8 cellular contexts compared by ENCODE assay signal in the genomic region with DNA sequence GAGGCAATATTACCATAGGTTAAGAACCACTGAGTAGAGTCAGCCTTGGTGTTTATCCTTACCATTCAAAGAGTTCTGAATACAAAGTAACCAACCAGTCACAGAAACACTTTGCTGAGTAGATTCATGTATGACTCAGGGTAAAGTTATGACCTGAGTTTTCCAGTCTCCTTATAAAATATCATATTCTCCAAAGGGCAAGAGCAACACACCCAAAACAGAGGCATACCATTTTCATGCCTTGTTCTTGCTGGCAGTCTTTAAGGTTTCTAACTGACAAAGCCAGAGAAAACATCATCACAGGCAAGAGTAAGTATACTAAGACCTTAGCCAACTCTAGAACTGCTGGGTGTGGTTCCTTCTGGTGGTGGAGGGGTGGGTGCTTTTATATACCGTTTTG. TPM values are rescaled to one million over a fixed set of nuclear protein-coding genes. Genes with fewer than 3 reads are reported as not detected.
DNase-seq lines count a peak whose midpoint lies in the region; ATAC-seq and TF ChIP-seq lines count a peak whose summit lies in the region.

No MANE protein-coding gene starts in this region.

- H4K91ac ChIP-seq in IMR-90 (ENCODE audit: insufficient read depth, low read depth, low read length): peak overlapping the region; percentile 42; the same call in 1 of the 2 replicates

- H3K27ac ChIP-seq in BLaER1 (no peak overlapping the region), IMR-90 (ENCODE audit: insufficient read depth, low read length) (peak overlapping the region; percentile 88), breast epithelium (peak overlapping the region; percentile 46 to 96)

- H3K9me3 ChIP-seq in BLaER1 (no peaks in the 10 kb centered on the region), IMR-90 (ENCODE audit: control insufficient read depth, insufficient read depth, low read length) (no peaks in the 10 kb centered on the region), breast epithelium (no peaks in the 10 kb centered on the region)

- no peak overlapping the region for H3K4me3 ChIP-seq in BLaER1
- H3K4me3 ChIP-seq in IMR-90 (ENCODE audit: insufficient read depth, low read depth, low read length): no peak overlapping the region
- H3K4me3 ChIP-seq in breast epithelium: peak overlapping the region in 2 of 3 donors; percentile 5 to 24

- H3K4me3 Mint-ChIP-seq in neural crest cell: peak overlapping the region; percentile 38

- no peaks in the 10 kb centered on the region for H3K9me3 Mint-ChIP-seq in neural crest cell

- peak overlapping the region; percentile 41; the same call in 1 of the 2 replicates for H3K14ac ChIP-seq in IMR-90 (replicated peaks; ENCODE audit: low read depth, low read length)

- TF ChIP-seq POLR2A in IMR-90 (IDR thresholded peaks at IDR 0.05; ENCODE audit: low read depth, low read length) (no peak), breast epithelium (IDR thresholded peaks at IDR 0.05) (no peak)

- H3K36me3 ChIP-seq in BLaER1: peaks cover 30% of the 10 kb centered on the region
- H3K36me3 ChIP-seq in IMR-90 (ENCODE audit: control insufficient read depth, insufficient read depth, low read length): no peaks in the 10 kb centered on the region
- no peaks in the 10 kb centered on the region for H3K36me3 ChIP-seq in breast epithelium

- DNase-seq in IMR-90 (peak; percentile 97), breast epithelium (ENCODE audit: low spot score in 2 of 2) (no peak), neural crest cell (ENCODE audit: low read depth, low spot score) (no peak), NOMO-1 (lab: John Stamatoyannopoulos, UW; ENCODE audit: unreplicated experiment in 2 of 2) (no peak), NCI-H187 treated with DMSO at 0.1 percent for 48 hours (lab: John Stamatoyannopoulos, UW) (no peak)

- peaks cover 15% of the 10 kb centered on the region for H3K9me1 ChIP-seq in IMR-90 (ENCODE audit: insufficient read depth, low read length)

- H3K27me3 ChIP-seq in BLaER1 (no peaks in the 10 kb centered on the region), IMR-90 (ENCODE audit: control insufficient read depth, insufficient read depth, low read length) (no peaks in the 10 kb centered on the region), breast epithelium (no peaks in the 10 kb centered on the region)

- peak overlapping the region; percentile 92 for H2BK5ac ChIP-seq in IMR-90 (ENCODE audit: low read depth, low read length, poor library complexity, severe bottlenecking)

- peak overlapping the region; percentile 39 for H2BK120ac ChIP-seq in IMR-90 (ENCODE audit: low read depth, low read length)

- H2BK20ac ChIP-seq in IMR-90 (ENCODE audit: low read depth, low read length): peak overlapping the region; percentile 65

- H4K20me1 ChIP-seq in BLaER1: peaks cover 76% of the 10 kb centered on the region
- peaks cover 33% of the 10 kb centered on the region for H4K20me1 ChIP-seq in IMR-90 (ENCODE audit: insufficient read depth, low read length)

- TF ChIP-seq CTCF in IMR-90 (conservative IDR thresholded peaks at IDR 0.05; ENCODE audit: low read depth, low read length): no peak
- no peak for TF ChIP-seq CTCF in breast epithelium (IDR thresholded peaks at IDR 0.05)
- TF ChIP-seq CTCF in neural crest cell (conservative IDR thresholded peaks at IDR 0.05): no peak

- no peak overlapping the region for H3K27ac Mint-ChIP-seq in neural crest cell (ENCODE audit: unreplicated experiment)

- peak overlapping the region; percentile 85 for H3K18ac ChIP-seq in IMR-90 (ENCODE audit: low read depth, low read length)

- in situ Hi-C loops in IMR-90 (cut with MboI; ENCODE audit: low sequenced_read_pairs): loop anchor here (25.0 kb wide), 1 partner anchor 781 kb away; a partner anchor contains a TSS

- whole genome bisulfite sequencing in IMR-90 (ENCODE audit: extremely low coverage in 2 of 2, insufficient read length in 1 of 2), 2 experiments: no CpG with 5 or more reads among the region's 1 CpG

- peak overlapping the region in 1 of 2 experiments; percentile 64; a peak in 1 of 4 replicates for H4K8ac ChIP-seq in IMR-90 (ENCODE audit: low read depth in 2 of 2, low read length in 2 of 2)

- peak; percentile 41 for ATAC-seq in IMR-90 (ENCODE audit: low read depth)
- ATAC-seq in HG02870 (IDR thresholded peaks at IDR 0.05; ENCODE audit: unreplicated experiment): no peak
- ATAC-seq in GM18867 (IDR thresholded peaks at IDR 0.05; ENCODE audit: unreplicated experiment): no peak

- H2AFZ ChIP-seq in IMR-90 (replicated peaks; ENCODE audit: low read length, poor library complexity): no peak overlapping the region

- BruUV-seq in IMR-90 (replicated peaks; lab: Mats Ljungman, UMichigan): no TSS peak

- H3K4me2 ChIP-seq in BLaER1: 0 out of 2 replicates have a peak overlapping the region, but pooled peaks have one; percentile 2
- H3K4me2 ChIP-seq in IMR-90 (ENCODE audit: low read depth, low read length): peak overlapping the region; percentile 82

- H3K4me1 ChIP-seq in BLaER1: peaks cover 40% of the 10 kb centered on the region
- peaks cover 21% of the 10 kb centered on the region for H3K4me1 ChIP-seq in IMR-90 (ENCODE audit: control insufficient read depth, insufficient read depth, low read length)
- peaks cover 0 to 12% of the 10 kb centered on the region in 2 donors for H3K4me1 ChIP-seq in breast epithelium

- peak overlapping the region; percentile 12; the same call in 1 of the 2 replicates for H2AK5ac ChIP-seq in IMR-90 (ENCODE audit: low read depth, low read length)

- H3K56ac ChIP-seq in IMR-90 (ENCODE audit: extremely low read depth, insufficient read depth, low read length): peak overlapping the region; percentile 7; the same call in 1 of the 2 replicates

- intact Hi-C loops in IMR-90 (cut with micrococcal nuclease): no loop called here
- intact Hi-C loops in breast epithelium (cut with DNase I; ENCODE audit: low total_unique reads): no loop called here

- POLR2A ChIA-PET in IMR-90 (lab: Charles Lee; ENCODE audit: unreplicated experiment): no interaction called here

- CTCF ChIA-PET in IMR-90 (lab: Yijun Ruan, JAX): no interaction called here

- H3K23ac ChIP-seq in IMR-90 (ENCODE audit: low read depth, low read length): peak overlapping the region; percentile 71

- H4K5ac ChIP-seq in IMR-90 (ENCODE audit: low read depth, low read length): peak overlapping the region; percentile 50; the same call in 1 of the 2 replicates

- no peak overlapping the region for H2BK15ac ChIP-seq in IMR-90 (ENCODE audit: low read depth, low read length)

- H3K9ac ChIP-seq in BLaER1 (no peak overlapping the region), IMR-90 (ENCODE audit: low read depth, low read length) (no peak overlapping the region)

- TF ChIP-seq RAD21 in IMR-90 (IDR thresholded peaks at IDR 0.05; ENCODE audit: low read length): no peak

- peaks cover 13% of the 10 kb centered on the region for H3K4me1 Mint-ChIP-seq in neural crest cell

- dilution Hi-C loops in IMR-90 (cut with HindIII; ENCODE audit: low sequenced_read_pairs, unreplicated experiment): no loop called here

- H3K79me1 ChIP-seq in IMR-90 (ENCODE audit: low read depth in 1 of 2, low read length in 2 of 2): peaks cover 5 to 38% of the 10 kb centered on the region in 2 experiments; a peak in 3 of 4 replicates

- H2AK9ac ChIP-seq in IMR-90 (replicated peaks; ENCODE audit: low read depth, low read length, poor library complexity): no peak overlapping the region

- no peaks in the 10 kb centered on the region for H3K36me3 Mint-ChIP-seq in neural crest cell (ENCODE audit: low read depth)

- peaks cover 4% of the 10 kb centered on the region for H3K27me3 Mint-ChIP-seq in neural crest cell (ENCODE audit: low read depth)

- peak overlapping the region; percentile 59; the same call in 1 of the 2 replicates for H3K4ac ChIP-seq in IMR-90 (ENCODE audit: low read depth, low read length)

TF ChIP-seq in IMR-90, 13 proteins besides CTCF, POLR2A, EP300 and RAD21 (continues in another document):
- peak; percentile 66; the same call in 1 of the 2 replicates for TF ChIP-seq NFE2L2 (IDR thresholded peaks at IDR 0.05; ENCODE audit: low read depth, low read length)
- no peak for TF ChIP-seq SMC3 (IDR thresholded peaks at IDR 0.05; ENCODE audit: low read depth, low read length)
- TF ChIP-seq, protein P1, sequence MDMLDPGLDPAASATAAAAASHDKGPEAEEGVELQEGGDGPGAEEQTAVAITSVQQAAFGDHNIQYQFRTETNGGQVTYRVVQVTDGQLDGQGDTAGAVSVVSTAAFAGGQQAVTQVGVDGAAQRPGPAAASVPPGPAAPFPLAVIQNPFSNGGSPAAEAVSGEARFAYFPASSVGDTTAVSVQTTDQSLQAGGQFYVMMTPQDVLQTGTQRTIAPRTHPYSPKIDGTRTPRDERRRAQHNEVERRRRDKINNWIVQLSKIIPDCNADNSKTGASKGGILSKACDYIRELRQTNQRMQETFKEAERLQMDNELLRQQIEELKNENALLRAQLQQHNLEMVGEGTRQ (IDR thresholded peaks at IDR 0.05; ENCODE audit: low read depth, low read length): no peak
- no peak for TF ChIP-seq RFX5 (IDR thresholded peaks at IDR 0.05; ENCODE audit: low read depth, low read length)
- TF ChIP-seq, protein P2, sequence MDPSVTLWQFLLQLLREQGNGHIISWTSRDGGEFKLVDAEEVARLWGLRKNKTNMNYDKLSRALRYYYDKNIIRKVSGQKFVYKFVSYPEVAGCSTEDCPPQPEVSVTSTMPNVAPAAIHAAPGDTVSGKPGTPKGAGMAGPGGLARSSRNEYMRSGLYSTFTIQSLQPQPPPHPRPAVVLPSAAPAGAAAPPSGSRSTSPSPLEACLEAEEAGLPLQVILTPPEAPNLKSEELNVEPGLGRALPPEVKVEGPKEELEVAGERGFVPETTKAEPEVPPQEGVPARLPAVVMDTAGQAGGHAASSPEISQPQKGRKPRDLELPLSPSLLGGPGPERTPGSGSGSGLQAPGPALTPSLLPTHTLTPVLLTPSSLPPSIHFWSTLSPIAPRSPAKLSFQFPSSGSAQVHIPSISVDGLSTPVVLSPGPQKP (IDR thresholded peaks at IDR 0.05; ENCODE audit: borderline replicate concordance, low read depth, low read length): no peak

RNA-seq across cellular contexts. Expression of a gene that starts 3.2 kb away (rescaled TPM):
- total RNA-seq in IMR-90 (2012; rRNA removed): 131 and 132 TPM in 2 replicates
- 16.1 and 19.9 TPM in 2 replicates for polyA plus RNA-seq in IMR-90 (2012; rRNA removed)
- 6.9 and 7.3 TPM in 2 replicates for polyA plus RNA-seq in IMR-90 (2012; cell fraction: cytosol; rRNA removed)
- polyA plus RNA-seq in IMR-90 (2012; cell fraction: nucleus; rRNA removed; ENCODE audit: low replicate concordance): 5.0 and 13.6 TPM in 2 replicates
- total RNA-seq in breast epithelium: 100 to 1,000 TPM in 1 of 3 donors, 10 to 100 TPM in 2; 75.2 to 165 (median 77.3) TPM
- 13.2 and 15.2 TPM in 2 replicates for total RNA-seq in neural crest cell

RNA-seq across cellular contexts. Expression of a gene that starts 13.3 kb away (rescaled TPM):
- total RNA-seq in IMR-90 (2012; rRNA removed): 31.2 and 42.5 TPM in 2 replicates
- 56.2 and 64.6 TPM in 2 replicates for polyA plus RNA-seq in IMR-90 (2012; rRNA removed)
- 19.4 and 71.2 TPM in 2 replicates for polyA plus RNA-seq in IMR-90 (2012; cell fraction: cytosol; rRNA removed)
- 27.1 and 31.9 TPM in 2 replicates for polyA plus RNA-seq in IMR-90 (2012; cell fraction: nucleus; rRNA removed; ENCODE audit: low replicate concordance)
- total RNA-seq in breast epithelium: 100 to 1,000 TPM; 115 to 199 (median 162) TPM
- 136 and 137 TPM in 2 replicates for total RNA-seq in neural crest cell

RNA-seq across cellular contexts. Expression of a gene that starts 53.8 kb away (rescaled TPM):
- total RNA-seq in IMR-90 (2012; rRNA removed): 3.2 and 3.3 TPM in 2 replicates
- polyA plus RNA-seq in IMR-90 (2012; rRNA removed): 3.9 and 4.5 TPM in 2 replicates
- 7.4 and 9.5 TPM in 2 replicates for polyA plus RNA-seq in IMR-90 (2012; cell fraction: cytosol; rRNA removed)
- polyA plus RNA-seq in IMR-90 (2012; cell fraction: nucleus; rRNA removed; ENCODE audit: low replicate concordance): 2.0 and 3.0 TPM in 2 replicates
- total RNA-seq in breast epithelium: 100 to 1,000 TPM; 128 to 527 (median 204) TPM
- 4.1 and 4.3 TPM in 2 replicates for total RNA-seq in neural crest cell

Comparison
In these comparisons a context has a peak if more than half of its experiments do, and no peak if none do; other contexts are left out.
1. H3K4me3 ChIP-seq: peak in breast epithelium (2 of 3); none in BLaER1 (single experiment) and IMR-90 (single experiment).
2. RNA of a gene that starts 53.8 kb away (total RNA-seq): 128 to 527 TPM in breast epithelium; 4.1 to 4.3 TPM in neural crest cell and 3.2 to 3.3 TPM in IMR-90; every median in the first group is over 10 times any median in the second.